Comparison of ENCODE assay signal across 19 cellular contexts in genomic region chr6:15626878-15627683, GRCh38. TPM values are rescaled to one million over a fixed set of nuclear protein-coding genes. Genes with fewer than 3 reads are reported as not detected.
DNase-seq lines count a peak whose midpoint lies in the region; ATAC-seq and TF ChIP-seq lines count a peak whose summit lies in the region.
"Had no signal": no experiment of that assay in that cellular context is flagged by ENCODE, and none has a peak within 500 bp of the region (broad histone marks: within the 10 kb centered on the region; RNA-seq: fewer than 3 reads in every experiment).

No MANE protein-coding gene starts in this region.

- intact Hi-C loops in CD4-positive, alpha-beta T cell (cut with DNase I, micrococcal nuclease) = loop anchor here in 1 of 2 experiments (10.0 kb wide), 1 partner anchor 1502 kb away; no protein-coding TSS in a partner anchor
- intact Hi-C loops in PC-3 (cut with micrococcal nuclease) = loop anchor here (5.0 to 10.0 kb wide), 2 partner anchors 185 to 382 kb away; partner anchors contain the start of gene JARID2
- intact Hi-C loops in activated CD4-positive, alpha-beta T cell treated with anti-CD3 and anti-CD28 coated beads, Interleukin-2, amount 10 ng/mL, durations not matched to agents 24 days and 14 days (cut with micrococcal nuclease) = loop anchor here (5.0 to 10.0 kb wide), 5 partner anchors 322 to 1502 kb away; no protein-coding TSS in a partner anchor

- no peak overlapping the region for H3K4me3 ChIP-seq in PC-3 (ENCODE audit: low read length)
- H3K4me3 ChIP-seq in endocrine pancreas (ENCODE audit: control insufficient read depth, insufficient read depth, low read length) = peak overlapping the region; percentile 50

- POLR2A ChIA-PET in CD4-positive, alpha-beta T cell (lab: Charles Lee) = interaction anchor here (1.4 kb wide), 1 partner anchor 25 kb away, joined by 4 read pairs; no protein-coding TSS in a partner anchor
- POLR2A ChIA-PET in PC-3 (lab: Charles Lee; ENCODE audit: unreplicated experiment) = interaction anchor here (0.8 kb wide), 1 partner anchor 22 kb away, joined by 3 read pairs; no protein-coding TSS in a partner anchor

- no peak overlapping the region for H3K27ac ChIP-seq in CD4-positive, alpha-beta T cell (ENCODE audit: low read depth, low read length)
- H3K27ac ChIP-seq in PC-3 (ENCODE audit: low read length) = no peak overlapping the region
- H3K27ac ChIP-seq: parathyroid adenoma had no signal

- H3F3A ChIP-seq in PC-3 (ENCODE audit: low read length, unreplicated experiment) = no peaks in the 10 kb centered on the region

- H3K27ac Mint-ChIP-seq in CD4-positive, alpha-beta T cell = peak overlapping the region; percentile 28
- peak overlapping the region; percentile 33 for H3K27ac Mint-ChIP-seq in nephron progenitor cell
- H3K27ac Mint-ChIP-seq in activated CD4-positive, alpha-beta T cell treated with anti-CD3 and anti-CD28 coated beads, Interleukin-2, amount 10 ng/mL, durations not matched to agents 24 days and 14 days = no peak overlapping the region
- H3K27ac Mint-ChIP-seq: activated naive CD8-positive, alpha-beta T cell treated with anti-CD3 and anti-CD28 coated beads, Interleukin-2, amount 10 ng/mL, durations not matched to agents 7 days and 5 days; stimulated activated naive CD8-positive, alpha-beta T cell treated with anti-CD3 and anti-CD28 coated beads, Interleukin-15, Interleukin-2, amounts not matched to agents 100 ng/mL and 50 ng/mL, for 24 hours had no signal

- no peak for ATAC-seq in CD4-positive, alpha-beta T cell (ENCODE audit: poor library complexity)
- peak; percentile 87 for ATAC-seq in PC-3
- ATAC-seq in HG03097 (IDR thresholded peaks at IDR 0.05; ENCODE audit: low FRiP score, unreplicated experiment) = no peak

- H3K4me1 ChIP-seq in PC-3 (ENCODE audit: insufficient read depth, low read length) (peaks cover 9% of the 10 kb centered on the region), endocrine pancreas (ENCODE audit: control insufficient read depth, insufficient read depth, low read length) (peaks cover 31% of the 10 kb centered on the region)
- H3K4me1 ChIP-seq: parathyroid adenoma had no signal

- H3K9me3 Mint-ChIP-seq in CD4-positive, alpha-beta T cell = no peaks in the 10 kb centered on the region
- H3K9me3 Mint-ChIP-seq in nephron progenitor cell = no peaks in the 10 kb centered on the region
- no peaks in the 10 kb centered on the region for H3K9me3 Mint-ChIP-seq in activated CD4-positive, alpha-beta T cell treated with anti-CD3 and anti-CD28 coated beads, Interleukin-2, amount 10 ng/mL, durations not matched to agents 24 days and 14 days
- H3K9me3 Mint-ChIP-seq: activated naive CD8-positive, alpha-beta T cell treated with anti-CD3 and anti-CD28 coated beads, Interleukin-2, amount 10 ng/mL, durations not matched to agents 7 days and 5 days; stimulated activated naive CD8-positive, alpha-beta T cell treated with anti-CD3 and anti-CD28 coated beads, Interleukin-15, Interleukin-2, amounts not matched to agents 100 ng/mL and 50 ng/mL, for 24 hours had no signal

- H3K36me3 ChIP-seq in PC-3 (ENCODE audit: low read depth, low read length) (no peaks in the 10 kb centered on the region), endocrine pancreas (ENCODE audit: control insufficient read depth, insufficient read depth, low read length) (no peaks in the 10 kb centered on the region)

- H3K4me3 Mint-ChIP-seq in CD4-positive, alpha-beta T cell = peak overlapping the region; percentile 32
- no peak overlapping the region for H3K4me3 Mint-ChIP-seq in nephron progenitor cell
- H3K4me3 Mint-ChIP-seq in activated CD4-positive, alpha-beta T cell treated with anti-CD3 and anti-CD28 coated beads, Interleukin-2, amount 10 ng/mL, durations not matched to agents 24 days and 14 days = no peak overlapping the region
- H3K4me3 Mint-ChIP-seq: activated naive CD8-positive, alpha-beta T cell treated with anti-CD3 and anti-CD28 coated beads, Interleukin-2, amount 10 ng/mL, durations not matched to agents 7 days and 5 days had no signal

- H3K9ac ChIP-seq in PC-3 (ENCODE audit: low read length) (no peak overlapping the region), endocrine pancreas (ENCODE audit: control insufficient read depth, insufficient read depth, low read length) (no peak overlapping the region)
- H3K9ac ChIP-seq: parathyroid adenoma had no signal

- DNase-seq in CD4-positive, alpha-beta T cell = no peak
- DNase-seq in PC-3 (peak; percentile 9), nephron progenitor cell (no peak), T-helper 9 cell (no peak), cortex of kidney (lab: John Stamatoyannopoulos, UW) (no peak)
- DNase-seq in activated CD4-positive, alpha-beta T cell treated with anti-CD3 and anti-CD28 coated beads, Interleukin-2, amount 10 ng/mL, durations not matched to agents 24 days and 14 days = no peak
- DNase-seq: activated CD4-positive, alpha-beta T cell treated with anti-CD3 and anti-CD28 coated beads for 48 hours; activated naive CD8-positive, alpha-beta T cell treated with anti-CD3 and anti-CD28 coated beads, Interleukin-2, amount 10 ng/mL, durations not matched to agents 7 days and 5 days; activated T-cell treated with anti-CD3 and anti-CD28 coated beads for 4 hours; glutamatergic neuron; islet precursor cell; KBM-7; NCI-H1105; Right ventricle myocardium superior; T1000 had no signal

- H3K27me3 Mint-ChIP-seq in CD4-positive, alpha-beta T cell = no peaks in the 10 kb centered on the region
- no peaks in the 10 kb centered on the region for H3K27me3 Mint-ChIP-seq in nephron progenitor cell (ENCODE audit: low read depth, poor library complexity)
- no peaks in the 10 kb centered on the region for H3K27me3 Mint-ChIP-seq in activated CD4-positive, alpha-beta T cell treated with anti-CD3 and anti-CD28 coated beads, Interleukin-2, amount 10 ng/mL, durations not matched to agents 24 days and 14 days

- no peaks in the 10 kb centered on the region for H3K27me3 ChIP-seq in CD4-positive, alpha-beta T cell (ENCODE audit: control insufficient read depth, insufficient read depth, low read length)
- no peaks in the 10 kb centered on the region for H3K27me3 ChIP-seq in PC-3 (ENCODE audit: low read length)
- no peaks in the 10 kb centered on the region for H3K27me3 ChIP-seq in endocrine pancreas (ENCODE audit: control insufficient read depth, insufficient read depth, low read length)

- peaks cover 10% of the 10 kb centered on the region for H3K36me3 Mint-ChIP-seq in CD4-positive, alpha-beta T cell (ENCODE audit: low read depth)
- no peaks in the 10 kb centered on the region for H3K36me3 Mint-ChIP-seq in nephron progenitor cell (ENCODE audit: low read depth)
- H3K36me3 Mint-ChIP-seq in activated CD4-positive, alpha-beta T cell treated with anti-CD3 and anti-CD28 coated beads, Interleukin-2, amount 10 ng/mL, durations not matched to agents 24 days and 14 days (ENCODE audit: low read depth) = peaks cover 13% of the 10 kb centered on the region

- H3K79me2 ChIP-seq in PC-3 (ENCODE audit: low read length) = no peaks in the 10 kb centered on the region
- H3K79me2 ChIP-seq: parathyroid adenoma had no signal

- no peaks in the 10 kb centered on the region for H4K20me1 ChIP-seq in PC-3 (ENCODE audit: low read length)

- H2AFZ ChIP-seq in PC-3 (ENCODE audit: low read length) = no peak overlapping the region
- H2AFZ ChIP-seq: parathyroid adenoma had no signal

- no peaks in the 10 kb centered on the region for H3K9me3 ChIP-seq in CD4-positive, alpha-beta T cell (ENCODE audit: control insufficient read depth, low read length)
- H3K9me3 ChIP-seq in PC-3 (ENCODE audit: low read length) (no peaks in the 10 kb centered on the region), endocrine pancreas (ENCODE audit: control insufficient read depth, low read length) (no peaks in the 10 kb centered on the region)

- peaks cover 69% of the 10 kb centered on the region for H3K4me1 Mint-ChIP-seq in CD4-positive, alpha-beta T cell (ENCODE audit: low read depth)
- peaks cover 29% of the 10 kb centered on the region for H3K4me1 Mint-ChIP-seq in nephron progenitor cell
- H3K4me1 Mint-ChIP-seq in activated CD4-positive, alpha-beta T cell treated with anti-CD3 and anti-CD28 coated beads, Interleukin-2, amount 10 ng/mL, durations not matched to agents 24 days and 14 days = peaks cover 20% of the 10 kb centered on the region

- CTCF ChIA-PET in CD4-positive, alpha-beta T cell (lab: Charles Lee) = no interaction called here
- CTCF ChIA-PET in PC-3 (lab: Charles Lee) = interaction anchor here (0.7 kb wide), 1 partner anchor 64 kb away, joined by 3 read pairs; no protein-coding TSS in a partner anchor

- BruUV-seq in PC-3 (replicated peaks; lab: Mats Ljungman, UMichigan) = no TSS peak

- no peaks in the 10 kb centered on the region for H3K9me2 ChIP-seq in PC-3 (replicated peaks; ENCODE audit: low read length)

- 0 out of 2 replicates have a peak overlapping the region, but pooled peaks have one; percentile 17 for H3K4me2 ChIP-seq in PC-3 (ENCODE audit: low read length)

- TF ChIP-seq CTCF in CD4-positive, alpha-beta T cell (IDR thresholded peaks at IDR 0.05) = no peak
- TF ChIP-seq CTCF in PC-3 (conservative IDR thresholded peaks at IDR 0.05; ENCODE audit: low read depth, low read length) = no peak
- no peak for TF ChIP-seq CTCF in nephron progenitor cell (IDR thresholded peaks at IDR 0.05)

RNA-seq across cellular contexts. Expression of gene DTNBP1, which starts 35.7 kb away (rescaled TPM):
- total RNA-seq in CD4-positive, alpha-beta T cell = 10 to 100 TPM; 14.5 to 14.7 TPM
- total RNA-seq in PC-3 (2014; rRNA removed) = 7.9 and 9.8 TPM in 2 replicates
- total RNA-seq in activated CD4-positive, alpha-beta T cell treated with anti-CD3 and anti-CD28 coated beads, Interleukin-2, amount 10 ng/mL, durations not matched to agents 24 days and 14 days = 15.1 and 17.3 TPM in 2 replicates
